Comparison of ENCODE assay signal across 18 cellular contexts in genomic region chr5:58503634-58504033, GRCh38. TPM values are rescaled to one million over a fixed set of nuclear protein-coding genes. Genes with fewer than 3 reads are reported as not detected.
DNase-seq lines count a peak whose midpoint lies in the region; ATAC-seq and TF ChIP-seq lines count a peak whose summit lies in the region.
"Had no signal": no experiment of that assay in that cellular context is flagged by ENCODE, and none has a peak within 500 bp of the region (broad histone marks: within the 10 kb centered on the region; RNA-seq: fewer than 3 reads in every experiment).

No MANE protein-coding gene starts in this region.

- peak overlapping the region; percentile 32 for H3K4me2 ChIP-seq in Karpas-422 (ENCODE audit: low read depth, low read length, poor library complexity, severe bottlenecking)
- no peak overlapping the region for H3K4me2 ChIP-seq in neural cell (ENCODE audit: low read length)

- WGBS in psoas muscle, 3 donors: 49 to 58% (median 55%) methylated on average over 3 of the region's 3 CpGs

- H3K9me3 Mint-ChIP-seq in WTC11: no peaks in the 10 kb centered on the region
- H3K9me3 Mint-ChIP-seq: CD4-positive, alpha-beta T cell; H9 had no signal

- H3K4me1 Mint-ChIP-seq in WTC11: peaks cover 22% of the 10 kb centered on the region

- H3K9me3 ChIP-seq in Karpas-422 (ENCODE audit: low read length) (no peaks in the 10 kb centered on the region), neural cell (ENCODE audit: low read length) (no peaks in the 10 kb centered on the region), psoas muscle (no peaks in the 10 kb centered on the region)
- H3K9me3 ChIP-seq: Caco-2 had no signal

- H2AFZ ChIP-seq in Karpas-422 (ENCODE audit: low read length) (no peak overlapping the region), neural cell (ENCODE audit: low read depth, low read length) (no peak overlapping the region)

- TF ChIP-seq EP300 in neural cell (conservative IDR thresholded peaks at IDR 0.05; ENCODE audit: poor library complexity, severe bottlenecking): no peak

- DNase-seq in ELF-1 (ENCODE audit: low read depth, low spot score): peak; percentile 7
- DNase-seq in Karpas-422: no peak
- no peak for DNase-seq in WTC11 (ENCODE audit: low spot score)
- no peak for DNase-seq in NCI-H226
- DNase-seq in NCI-H2029 (lab: John Stamatoyannopoulos, UW): no peak
- DNase-seq in HEK293T (ENCODE audit: extremely low spot score): no peak
- no peak for DNase-seq in psoas muscle
- DNase-seq: AML-193; Caco-2; CD4-positive, alpha-beta T cell; GF-D8; GOT3; H9 had no signal

- intact Hi-C loops in psoas muscle (cut with DNase I): no loop called here

- H3K36me3 Mint-ChIP-seq in WTC11: no peaks in the 10 kb centered on the region

- peak; percentile 50 for ATAC-seq in WTC11
- ATAC-seq in psoas muscle: no peak

- H3K27me3 ChIP-seq in Karpas-422 (ENCODE audit: low read length) (no peaks in the 10 kb centered on the region), neural cell (ENCODE audit: insufficient read depth, low read depth, low read length) (no peaks in the 10 kb centered on the region), psoas muscle (ENCODE audit: insufficient read depth in 3 of 3, low read length in 2 of 3) (no peaks in the 10 kb centered on the region)

- H3K4me3 Mint-ChIP-seq in WTC11: no peak overlapping the region
- H3K4me3 Mint-ChIP-seq: CD4-positive, alpha-beta T cell; H9 had no signal

- H3K9ac ChIP-seq in Karpas-422 (ENCODE audit: low read length) (no peak overlapping the region), neural cell (ENCODE audit: low read length) (no peak overlapping the region)

- no peak overlapping the region for H3K27ac Mint-ChIP-seq in WTC11
- H3K27ac Mint-ChIP-seq: CD4-positive, alpha-beta T cell; H9 had no signal

- H3K4me3 ChIP-seq in Karpas-422 (ENCODE audit: low read length) (no peak overlapping the region), neural cell (ENCODE audit: low read length) (peak overlapping the region; percentile 8), psoas muscle (no peak overlapping the region)

- no peak overlapping the region for H3K27ac ChIP-seq in Karpas-422 (ENCODE audit: low read length)
- H3K27ac ChIP-seq in neural cell (ENCODE audit: low read length): peak overlapping the region; percentile 3
- H3K27ac ChIP-seq in psoas muscle: no peak overlapping the region
- H3K27ac ChIP-seq: C4-2B had no signal

- no peaks in the 10 kb centered on the region; the same call in 1 of the 2 replicates for H3K27me3 Mint-ChIP-seq in WTC11 (ENCODE audit: low read depth)

- H3K79me2 ChIP-seq in Karpas-422 (ENCODE audit: low read length) (no peaks in the 10 kb centered on the region), neural cell (replicated peaks; ENCODE audit: insufficient read depth, low read length) (no peaks in the 10 kb centered on the region)

- no peak for TF ChIP-seq CTCF in WTC11 (IDR thresholded peaks at IDR 0.05)
- no peak for TF ChIP-seq CTCF in neural cell (IDR thresholded peaks at IDR 0.05; ENCODE audit: poor library complexity, severe bottlenecking)
- no peak for TF ChIP-seq CTCF in psoas muscle (IDR thresholded peaks at IDR 0.05)

- H3F3A ChIP-seq in neural cell (ENCODE audit: insufficient read depth, low read length, poor library complexity, severe bottlenecking): no peaks in the 10 kb centered on the region

- CTCF ChIA-PET in WTC11 (lab: Charles Lee) (interaction anchor here (0.6 to 1.7 kb wide), 3 partner anchors 27 to 347 kb away, joined by 3 to 4 read pairs (median 3); no protein-coding TSS in a partner anchor), HEK293T (lab: Yijun Ruan, JAX) (interaction anchor here (0.7 kb wide), 1 partner anchor 43 kb away, joined by 5 read pairs; no protein-coding TSS in a partner anchor)

- H3K9me2 ChIP-seq in Karpas-422 (replicated peaks; ENCODE audit: insufficient read depth, low read length): no peaks in the 10 kb centered on the region
- H3K9me2 ChIP-seq in neural cell (ENCODE audit: insufficient read depth, low read length): no peaks in the 10 kb centered on the region

- POLR2A ChIA-PET in WTC11 (lab: Charles Lee): no interaction called here
- POLR2A ChIA-PET in HEK293T (lab: Yijun Ruan, JAX): no interaction called here

- H3K36me3 ChIP-seq in Karpas-422 (ENCODE audit: insufficient read depth, low read length) (no peaks in the 10 kb centered on the region), neural cell (ENCODE audit: insufficient read depth, low read length) (no peaks in the 10 kb centered on the region), psoas muscle (ENCODE audit: insufficient read depth in 1 of 2, low read depth in 1 of 2) (no peaks in the 10 kb centered on the region)

- H4K20me1 ChIP-seq in Karpas-422 (ENCODE audit: insufficient read depth, low read depth, low read length): no peaks in the 10 kb centered on the region
- no peaks in the 10 kb centered on the region for H4K20me1 ChIP-seq in neural cell (ENCODE audit: insufficient read depth)

- no peak for TF ChIP-seq RAD21 in neural cell (conservative IDR thresholded peaks at IDR 0.05)

- H3K4me1 ChIP-seq in Karpas-422 (ENCODE audit: low read length) (peaks cover 30% of the 10 kb centered on the region), psoas muscle (no peaks in the 10 kb centered on the region)

TF ChIP-seq in WTC11, 78 proteins besides CTCF, POLR2A, EP300 and RAD21 (continues in another document):
- TF ChIP-seq HMGXB4 (CRISPR knock-in tag; IDR thresholded peaks at IDR 0.05): no peak
- TF ChIP-seq ELF4 (CRISPR knock-in tag; IDR thresholded peaks at IDR 0.05; ENCODE audit: low read depth): no peak
- TF ChIP-seq GABPB1 (CRISPR knock-in tag; IDR thresholded peaks at IDR 0.05): no peak
- TF ChIP-seq ZBTB21 (CRISPR knock-in tag; IDR thresholded peaks at IDR 0.05; ENCODE audit: borderline replicate concordance): no peak

TF ChIP-seq in neural cell, 6 proteins besides CTCF, POLR2A, EP300 and RAD21 (continues in another document):
- no peak for TF ChIP-seq EZH2 (IDR thresholded peaks at IDR 0.05; ENCODE audit: borderline replicate concordance, insufficient read depth, low read length, poor library complexity, severe bottlenecking)
- no peak for TF ChIP-seq POLR2AphosphoS5 (IDR thresholded peaks at IDR 0.05)
- TF ChIP-seq TAF1 (IDR thresholded peaks at IDR 0.05; ENCODE audit: low read depth): no peak
- TF ChIP-seq SMC3 (conservative IDR thresholded peaks at IDR 0.05; ENCODE audit: poor library complexity): no peak

TF ChIP-seq in HEK293T, 16 proteins besides CTCF, POLR2A, EP300 and RAD21:
- TF ChIP-seq FOXM1 (IDR thresholded peaks at IDR 0.05; ENCODE audit: borderline replicate concordance) (no peak), FOXA1 (IDR thresholded peaks at IDR 0.05) (no peak), HDGF (IDR thresholded peaks at IDR 0.05; ENCODE audit: borderline replicate concordance) (no peak), ZNF384 (IDR thresholded peaks at IDR 0.05) (no peak)

RNA-seq across cellular contexts. Expression of gene GAPT, which starts 12.4 kb away (rescaled TPM):
- total RNA-seq in Karpas-422 (2014; rRNA removed; shearing (Covaris generic); ENCODE audit: low replicate concordance): 17.8 and 21.4 TPM in 2 replicates
- total RNA-seq in WTC11 (2021): not detected in 3 replicates
- not detected in 2 replicates for polyA plus RNA-seq in neural cell
- not detected in 2 replicates for polyA minus RNA-seq in neural cell
- under 1 TPM in 3 of 4 donors, not detected in 1; 0.10 to 0.53 (median 0.44) TPM for total RNA-seq in psoas muscle
- under 1 TPM in 2 of 3 donors, not detected in 1; 0.03 to 0.38 TPM for polyA plus RNA-seq in psoas muscle
- total RNA-seq: Caco-2; CD4-positive, alpha-beta T cell; Daoy; H9; HT-29 had no signal
- polyA plus RNA-seq: BJ had no signal

RNA-seq across cellular contexts. Expression of gene PLK2, which starts 43.7 kb away (rescaled TPM):
- total RNA-seq in Karpas-422 (2014; rRNA removed; shearing (Covaris generic); ENCODE audit: low replicate concordance): not detected in 2 replicates
- 26.3 to 37.1 TPM (median 29.1 TPM) in 3 replicates for total RNA-seq in WTC11 (2021)
- 309 and 385 TPM in 2 replicates for polyA plus RNA-seq in neural cell
- 800 and 993 TPM in 2 replicates for polyA minus RNA-seq in neural cell
- 10 to 100 TPM in 2 of 4 donors, 1 to 10 TPM in 2; 7.2 to 23.3 (median 11.1) TPM for total RNA-seq in psoas muscle
- polyA plus RNA-seq in psoas muscle: 1 to 10 TPM; 4.0 to 5.4 (median 4.2) TPM

Comparison
In these comparisons a context has a peak if more than half of its experiments do, and no peak if none do; other contexts are left out.
1. RNA of gene GAPT, which starts 12.4 kb away (total RNA-seq): 17.8 to 21.4 TPM in Karpas-422; 0.10 to 0.53 TPM in psoas muscle and not detected in WTC11; every median in the first group is over 10 times any median in the second.